Comparison of ENCODE assay signal across 27 cellular contexts in the genomic region with DNA sequence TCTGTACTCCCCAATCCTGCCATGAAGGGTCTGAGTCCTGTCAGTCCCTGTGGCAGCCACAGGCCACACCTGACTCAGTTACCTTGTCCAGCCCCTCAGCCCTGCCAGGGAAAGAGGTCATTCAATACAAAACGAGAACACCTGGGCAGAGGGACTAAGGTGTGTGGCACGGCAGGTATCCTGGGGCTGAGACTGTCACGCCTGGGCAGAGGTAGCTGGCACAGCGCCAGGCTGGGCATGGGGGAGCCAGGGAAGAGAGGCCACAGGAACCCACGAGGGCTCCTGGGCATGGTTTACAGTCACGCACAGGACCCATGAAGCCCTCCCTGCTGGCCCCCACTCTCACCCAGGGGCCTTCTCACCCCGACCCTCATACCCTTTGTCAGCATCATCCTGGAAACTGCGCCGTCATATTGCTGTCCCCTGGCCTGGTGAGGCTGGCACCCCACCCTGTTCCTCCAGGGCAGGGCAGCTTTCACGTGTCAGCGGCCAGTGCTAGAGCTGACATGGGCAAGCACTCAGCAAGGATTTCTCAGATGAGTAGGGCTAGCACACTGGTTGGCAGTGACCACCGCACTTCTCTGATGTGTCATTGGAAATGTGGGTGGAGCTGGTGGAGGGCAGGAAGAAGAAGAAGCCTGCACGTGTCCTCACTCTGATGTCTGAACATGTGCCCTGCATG. TPM values are rescaled to one million over a fixed set of nuclear protein-coding genes. Genes with fewer than 3 reads are reported as not detected.
A peak's percentile ranks its signal among the peaks of the same experiment; 100 is the strongest.
DNase-seq lines count a peak whose midpoint lies in the region; ATAC-seq and TF ChIP-seq lines count a peak whose summit lies in the region.
"Had no signal": no experiment of that assay in that cellular context is flagged by ENCODE, and none has a peak within 500 bp of the region (broad histone marks: within the 10 kb centered on the region; RNA-seq: fewer than 3 reads in every experiment).

No MANE protein-coding gene starts in this region.

- no peak overlapping the region for H3K9ac ChIP-seq in colonic mucosa (ENCODE audit: low read depth in 2 of 2, low read length in 2 of 2)

- H3K27ac Mint-ChIP-seq in stimulated activated naive B cell treated with anti-CD40 and anti-IgM and Interleukin-4, amounts not matched to agents 10 μg/mL and 1 μg/mL and 100 μg/mL, for 72 hours, result peak overlapping the region; percentile 72
- H3K27ac Mint-ChIP-seq: activated CD4-positive, alpha-beta T cell treated with anti-CD3 and anti-CD28 coated beads, Interleukin-2, amount 10 ng/mL, durations not matched to agents 7 days and 5 days; activated CD8-positive, alpha-beta memory T cell treated with anti-CD3 and anti-CD28 coated beads, Interleukin-2, amount 10 ng/mL, durations not matched to agents 7 days and 5 days had no signal

- no peak for TF ChIP-seq CTCF in gastroesophageal sphincter (IDR thresholded peaks at IDR 0.05)
- no peak for TF ChIP-seq CTCF in colonic mucosa (IDR thresholded peaks at IDR 0.05)

- peak; percentile 13 for ATAC-seq in gastroesophageal sphincter
- peak in 1 of 2 donors; percentile 27 for ATAC-seq in stimulated activated naive B cell treated with anti-CD40 and anti-IgM and Interleukin-4, amounts not matched to agents 10 μg/mL and 1 μg/mL and 100 μg/mL, for 72 hours (replicated peaks)
- ATAC-seq: activated CD8-positive, alpha-beta memory T cell treated with anti-CD3 and anti-CD28 coated beads, Interleukin-2, amount 10 ng/mL, durations not matched to agents 7 days and 5 days; foreskin keratinocyte had no signal

- H3K4me3 Mint-ChIP-seq in stimulated activated naive B cell treated with anti-CD40 and anti-IgM and Interleukin-4, amounts not matched to agents 10 μg/mL and 1 μg/mL and 100 μg/mL, for 72 hours, result peak overlapping the region in 1 of 2 donors; percentile 2
- H3K4me3 Mint-ChIP-seq: activated CD4-positive, alpha-beta T cell treated with anti-CD3 and anti-CD28 coated beads, Interleukin-2, amount 10 ng/mL, durations not matched to agents 7 days and 5 days; activated CD8-positive, alpha-beta memory T cell treated with anti-CD3 and anti-CD28 coated beads, Interleukin-2, amount 10 ng/mL, durations not matched to agents 7 days and 5 days had no signal

- no peak for TF ChIP-seq POLR2A in gastroesophageal sphincter (IDR thresholded peaks at IDR 0.05)

- H3K4me3 ChIP-seq in gastroesophageal sphincter (no peak overlapping the region), colonic mucosa (no peak overlapping the region)
- H3K4me3 ChIP-seq: dorsolateral prefrontal cortex, lung, skin epidermis had no signal

- 88 to 93% methylated on average over 6 to 7 of the region's 13 CpGs for WGBS in gastroesophageal sphincter (ENCODE audit: low coverage in 1 of 2), 2 donors

- H3K27me3 ChIP-seq in gastroesophageal sphincter (no peaks in the 10 kb centered on the region), colonic mucosa (no peaks in the 10 kb centered on the region)
- H3K27me3 ChIP-seq: dorsolateral prefrontal cortex, foreskin keratinocyte, neutrophil had no signal

- H3K4me1 ChIP-seq in gastroesophageal sphincter (peaks cover 0 to 16% (median 0%) of the 10 kb centered on the region in 3 donors), colonic mucosa (no peaks in the 10 kb centered on the region)
- H3K4me1 ChIP-seq: foreskin keratinocyte had no signal

- H3K27me3 Mint-ChIP-seq in stimulated activated naive B cell treated with anti-CD40 and anti-IgM and Interleukin-4, amounts not matched to agents 10 μg/mL and 1 μg/mL and 100 μg/mL, for 72 hours, result no peaks in the 10 kb centered on the region
- H3K27me3 Mint-ChIP-seq: activated CD4-positive, alpha-beta T cell treated with anti-CD3 and anti-CD28 coated beads, Interleukin-2, amount 10 ng/mL, durations not matched to agents 7 days and 5 days had no signal

- H3K9me3 Mint-ChIP-seq in stimulated activated naive B cell treated with anti-CD40 and anti-IgM and Interleukin-4, amounts not matched to agents 10 μg/mL and 1 μg/mL and 100 μg/mL, for 72 hours, result no peaks in the 10 kb centered on the region
- H3K9me3 Mint-ChIP-seq: activated CD4-positive, alpha-beta T cell treated with anti-CD3 and anti-CD28 coated beads, Interleukin-2, amount 10 ng/mL, durations not matched to agents 7 days and 5 days had no signal

- H3K36me3 ChIP-seq in gastroesophageal sphincter, result no peaks in the 10 kb centered on the region
- H3K36me3 ChIP-seq in colonic mucosa, result no peaks in the 10 kb centered on the region

- intact Hi-C loops in colonic mucosa (cut with DNase I), result no loop called here

- peaks cover 57 to 73% of the 10 kb centered on the region in 2 donors for H3K36me3 Mint-ChIP-seq in stimulated activated naive B cell treated with anti-CD40 and anti-IgM and Interleukin-4, amounts not matched to agents 10 μg/mL and 1 μg/mL and 100 μg/mL, for 72 hours
- H3K36me3 Mint-ChIP-seq: activated CD8-positive, alpha-beta memory T cell treated with anti-CD3 and anti-CD28 coated beads, Interleukin-2, amount 10 ng/mL, durations not matched to agents 7 days and 5 days had no signal

- peaks cover 14 to 29% of the 10 kb centered on the region in 2 donors for H3K4me1 Mint-ChIP-seq in stimulated activated naive B cell treated with anti-CD40 and anti-IgM and Interleukin-4, amounts not matched to agents 10 μg/mL and 1 μg/mL and 100 μg/mL, for 72 hours
- H3K4me1 Mint-ChIP-seq: activated CD4-positive, alpha-beta T cell treated with anti-CD3 and anti-CD28 coated beads, Interleukin-2, amount 10 ng/mL, durations not matched to agents 7 days and 5 days; activated CD8-positive, alpha-beta memory T cell treated with anti-CD3 and anti-CD28 coated beads, Interleukin-2, amount 10 ng/mL, durations not matched to agents 7 days and 5 days had no signal

- DNase-seq in ELR (ENCODE audit: low read depth) (peak; percentile 8), NCI-H69 (lab: John Stamatoyannopoulos, UW) (peak; percentile 31), NCI-H526 treated with DMSO at 0.1 percent for 48 hours (lab: John Stamatoyannopoulos, UW) (no peak), T-helper 1 cell (no peak), colonic mucosa (no peak)
- DNase-seq in stimulated activated naive B cell treated with anti-CD40 and anti-IgM and Interleukin-4, amounts not matched to agents 10 μg/mL and 1 μg/mL and 100 μg/mL, for 72 hours, result no peak
- no peak for DNase-seq in central memory CD4-positive, alpha-beta T cell
- DNase-seq: activated CD4-positive, alpha-beta T cell treated with anti-CD3 and anti-CD28 coated beads, Interleukin-2, amount 10 ng/mL, durations not matched to agents 7 days and 5 days; activated CD8-positive, alpha-beta memory T cell treated with anti-CD3 and anti-CD28 coated beads, Interleukin-2, amount 10 ng/mL, durations not matched to agents 7 days and 5 days; activated naive CD4-positive, alpha-beta T cell treated with anti-CD3 and anti-CD28 coated beads, Interleukin-2, amount 50 U/mL, for 16 hours; AML-193; anterior cingulate cortex; dorsolateral prefrontal cortex; foreskin keratinocyte; HCEC 1CT; hippocampal formation; NCI-H187; NCI-H446; stimulated activated naive CD4-positive, alpha-beta T cell treated with Interleukin-2 at 50 U/mL for 16 hours; T-helper 2 cell had no signal

- H3K9me3 ChIP-seq in gastroesophageal sphincter (peaks cover 0 to 5% (median 0%) of the 10 kb centered on the region in 3 donors), colonic mucosa (no peaks in the 10 kb centered on the region)
- H3K9me3 ChIP-seq: neutrophil had no signal

- H3K27ac ChIP-seq in gastroesophageal sphincter (peak overlapping the region in 1 of 4 donors; percentile 7), colonic mucosa (no peak overlapping the region)
- H3K27ac ChIP-seq: dorsolateral prefrontal cortex, foreskin keratinocyte, neutrophil had no signal

- no peak for TF ChIP-seq EP300 in gastroesophageal sphincter (IDR thresholded peaks at IDR 0.05)

RNA-seq across cellular contexts. Expression of gene LRRC18, which starts 42.7 kb away (rescaled TPM):
- not detected for total RNA-seq in gastroesophageal sphincter
- total RNA-seq in colonic mucosa, result not detected
- total RNA-seq: activated CD4-positive, alpha-beta T cell treated with anti-CD3 and anti-CD28 coated beads, Interleukin-2, amount 10 ng/mL, durations not matched to agents 7 days and 5 days; activated CD8-positive, alpha-beta memory T cell treated with anti-CD3 and anti-CD28 coated beads, Interleukin-2, amount 10 ng/mL, durations not matched to agents 7 days and 5 days; cardiac septum; dorsolateral prefrontal cortex; foreskin keratinocyte; RPMI7951; SK-MEL-5 had no signal

Comparison
In these comparisons a context has a peak if more than half of its experiments do, and no peak if none do; other contexts are left out.
1. DNase-seq: peak in ELR (single experiment) and NCI-H69 (single experiment); none in stimulated activated naive B cell treated with anti-CD40 and anti-IgM and Interleukin-4, amounts not matched to agents 10 μg/mL and 1 μg/mL and 100 μg/mL, for 72 hours (single experiment), central memory CD4-positive, alpha-beta T cell (single experiment), NCI-H526 treated with DMSO at 0.1 percent for 48 hours (single experiment), T-helper 1 cell (0 of 5) and colonic mucosa (single experiment).